ENCODE assay signal across 14 cellular contexts in the genomic region with DNA sequence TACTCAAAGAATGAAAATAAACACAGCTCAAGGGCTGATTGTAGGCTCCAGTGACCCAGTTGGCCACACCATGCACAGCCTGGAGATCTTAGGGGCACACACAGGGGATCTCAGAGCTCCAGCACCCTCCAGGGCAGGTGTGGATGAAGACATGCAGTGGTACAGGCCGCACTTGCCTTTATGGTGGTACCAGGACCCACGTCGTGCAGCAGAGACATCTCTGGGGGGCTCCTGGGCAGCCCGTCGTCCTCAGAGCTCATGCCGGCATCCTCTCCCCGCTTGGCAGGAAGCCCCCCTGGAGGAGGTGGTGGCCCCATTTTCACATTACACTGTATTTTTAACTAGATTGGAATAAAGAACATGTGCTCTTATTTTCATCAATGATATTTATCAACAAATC.
"Had no signal": no experiment of that assay in that cellular context is flagged by ENCODE, and none has a peak within 500 bp of the region (broad histone marks: within the 10 kb centered on the region; RNA-seq: fewer than 3 reads in every experiment).

No MANE protein-coding gene starts in this region.

- H3K27ac ChIP-seq: ascending aorta, pancreas, SK-N-MC had no signal

- H3K4me3 Mint-ChIP-seq: activated T-helper 1 cell treated with anti-CD3 and anti-CD28 coated beads, Interleukin-12 subunit alpha, Interleukin-12 subunit beta, Interleukin-2, Interleukin-4 antibody, amounts not matched to agents 30 ng/mL and 10 ng/mL and 1 ng/mL, durations not matched to agents 14 hours and 24 hours and 36 hours; mesothelial cell of epicardium; stimulated activated naive B cell treated with anti-CD40 and anti-IgM and Interleukin-4, amounts not matched to agents 10 μg/mL and 1 μg/mL and 100 μg/mL, for 72 hours; T-cell had no signal

- H3K36me3 Mint-ChIP-seq: mesothelial cell of epicardium; stimulated activated naive B cell treated with anti-CD40 and anti-IgM and Interleukin-4, amounts not matched to agents 10 μg/mL and 1 μg/mL and 100 μg/mL, for 72 hours; T-cell had no signal

- H3K4me1 ChIP-seq: ascending aorta, breast epithelium, pancreas, suprapubic skin had no signal

- H3K27ac Mint-ChIP-seq: mesothelial cell of epicardium; stimulated activated naive B cell treated with anti-CD40 and anti-IgM and Interleukin-4, amounts not matched to agents 10 μg/mL and 1 μg/mL and 100 μg/mL, for 72 hours had no signal

- H3K27me3 ChIP-seq: ascending aorta, breast epithelium, dorsolateral prefrontal cortex, gastroesophageal sphincter, pancreas, suprapubic skin had no signal

- H3K36me3 ChIP-seq: ascending aorta, breast epithelium, gastroesophageal sphincter, pancreas, suprapubic skin had no signal

- DNase-seq: activated naive CD4-positive, alpha-beta T cell; dorsolateral prefrontal cortex; pancreas; stimulated activated naive B cell treated with anti-CD40 and anti-IgM and Interleukin-4, amounts not matched to agents 10 μg/mL and 1 μg/mL and 100 μg/mL, for 72 hours; T-cell; T1000 had no signal

- H3K9me3 Mint-ChIP-seq: activated T-helper 1 cell treated with anti-CD3 and anti-CD28 coated beads, Interleukin-12 subunit alpha, Interleukin-12 subunit beta, Interleukin-2, Interleukin-4 antibody, amounts not matched to agents 30 ng/mL and 10 ng/mL and 1 ng/mL, durations not matched to agents 14 hours and 24 hours and 36 hours; mesothelial cell of epicardium; stimulated activated naive B cell treated with anti-CD40 and anti-IgM and Interleukin-4, amounts not matched to agents 10 μg/mL and 1 μg/mL and 100 μg/mL, for 72 hours; T-cell had no signal

- H3K9me3 ChIP-seq: ascending aorta, breast epithelium, gastroesophageal sphincter, pancreas, suprapubic skin had no signal

- H3K4me3 ChIP-seq: ascending aorta, breast epithelium, dorsolateral prefrontal cortex, gastroesophageal sphincter, pancreas, SK-N-MC, suprapubic skin had no signal

- ATAC-seq: activated CD4-positive, CD25-positive, alpha-beta regulatory T cell treated with anti-CD3 and anti-CD28 coated beads, Interleukin-2, amount 50 U/mL, for 24 hours; gastroesophageal sphincter; pancreas; stimulated activated naive B cell treated with anti-CD40 and anti-IgM and Interleukin-4, amounts not matched to agents 10 μg/mL and 1 μg/mL and 100 μg/mL, for 72 hours; T-cell had no signal

- H3K27me3 Mint-ChIP-seq: T-cell had no signal
